18 cellular contexts compared by ENCODE assay signal in the genomic region with DNA sequence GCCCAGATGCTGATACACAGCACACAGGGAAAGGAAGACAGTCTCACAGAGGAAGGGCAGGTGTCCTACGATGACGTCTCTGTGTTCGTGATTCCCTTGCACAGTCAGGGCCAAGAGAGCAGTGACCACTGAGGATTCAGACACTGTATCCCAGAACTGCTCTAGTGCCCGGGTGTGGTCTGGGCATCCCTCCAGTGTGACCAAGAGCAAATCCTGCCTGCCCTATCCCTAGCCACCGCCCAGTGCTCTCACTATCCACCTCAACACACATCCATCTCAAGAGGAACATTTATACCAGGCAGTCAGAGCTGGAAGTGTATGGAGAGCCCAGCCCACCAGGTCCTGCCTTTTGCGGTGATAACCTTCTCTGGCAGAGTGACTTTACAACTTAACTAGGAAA. TPM values are rescaled to one million over a fixed set of nuclear protein-coding genes. Genes with fewer than 3 reads are reported as not detected.
A peak's percentile ranks its signal among the peaks of the same experiment; 100 is the strongest.
DNase-seq lines count a peak whose midpoint lies in the region; ATAC-seq and TF ChIP-seq lines count a peak whose summit lies in the region.
"Had no signal": no experiment of that assay in that cellular context is flagged by ENCODE, and none has a peak within 500 bp of the region (broad histone marks: within the 10 kb centered on the region; RNA-seq: fewer than 3 reads in every experiment).

No MANE protein-coding gene starts in this region.

- POLR2A ChIA-PET in activated CD4-positive, alpha-beta T cell treated with anti-CD3 and anti-CD28 coated beads, Interleukin-2, amount 10 ng/mL, durations not matched to agents 7 days and 5 days (lab: Charles Lee) = no interaction called here

- H3K27ac ChIP-seq in esophagus (ENCODE audit: low read depth in 2 of 2, low read length in 1 of 2) (peak overlapping the region; percentile 87 to 92), esophagus muscularis mucosa (replicated peaks in 1 of 4) (peak overlapping the region in 2 of 4 donors; percentile 18 to 31)
- H3K27ac ChIP-seq: hepatocyte had no signal

- 85 to 92% methylated on average over 6 of the region's 6 CpGs for WGBS in esophagus, 2 donors
- 89% methylated on average over 4 of the region's 6 CpGs for WGBS in esophagus muscularis mucosa

- intact Hi-C loops in esophagus muscularis mucosa (cut with DNase I) = no loop called here

- H3K4me1 ChIP-seq in esophagus (ENCODE audit: control insufficient read depth in 2 of 2, insufficient read depth in 2 of 2, low read length in 1 of 2) = peaks cover 5 to 59% of the 10 kb centered on the region in 2 donors
- peaks cover 10 to 54% (median 46%) of the 10 kb centered on the region in 4 donors for H3K4me1 ChIP-seq in esophagus muscularis mucosa

- peak overlapping the region; percentile 79 for H3K27ac Mint-ChIP-seq in activated CD4-positive, alpha-beta T cell treated with anti-CD3 and anti-CD28 coated beads, Interleukin-2, amount 10 ng/mL, durations not matched to agents 7 days and 5 days
- H3K27ac Mint-ChIP-seq in T-helper 17 cell = peak overlapping the region; percentile 87
- H3K27ac Mint-ChIP-seq: nephron progenitor cell had no signal

- H3K4me1 Mint-ChIP-seq in activated CD4-positive, alpha-beta T cell treated with anti-CD3 and anti-CD28 coated beads, Interleukin-2, amount 10 ng/mL, durations not matched to agents 7 days and 5 days = peaks cover 83% of the 10 kb centered on the region
- peaks cover 72% of the 10 kb centered on the region for H3K4me1 Mint-ChIP-seq in T-helper 17 cell

- H3K36me3 ChIP-seq in esophagus (ENCODE audit: control insufficient read depth in 2 of 2, insufficient read depth in 2 of 2, low read length in 1 of 2) = peaks cover 5 to 33% of the 10 kb centered on the region in 2 donors
- H3K36me3 ChIP-seq in esophagus muscularis mucosa = peaks cover 9 to 70% (median 61%) of the 10 kb centered on the region in 4 donors

- no peak overlapping the region for H3K4me3 Mint-ChIP-seq in activated CD4-positive, alpha-beta T cell treated with anti-CD3 and anti-CD28 coated beads, Interleukin-2, amount 10 ng/mL, durations not matched to agents 7 days and 5 days
- no peak overlapping the region for H3K4me3 Mint-ChIP-seq in T-helper 17 cell
- H3K4me3 Mint-ChIP-seq: nephron progenitor cell had no signal

- peaks cover 72% of the 10 kb centered on the region for H3K36me3 Mint-ChIP-seq in activated CD4-positive, alpha-beta T cell treated with anti-CD3 and anti-CD28 coated beads, Interleukin-2, amount 10 ng/mL, durations not matched to agents 7 days and 5 days (ENCODE audit: low read depth)
- peaks cover 4% of the 10 kb centered on the region for H3K36me3 Mint-ChIP-seq in T-helper 17 cell (ENCODE audit: low read depth)

- no peak for DNase-seq in activated CD4-positive, alpha-beta T cell treated with anti-CD3 and anti-CD28 coated beads, Interleukin-2, amount 10 ng/mL, durations not matched to agents 7 days and 5 days
- DNase-seq in activated CD4-positive, alpha-beta T cell treated with anti-CD3 and anti-CD28 coated beads, Interleukin-2, amount 50 U/mL, for 1 hour = no peak
- DNase-seq in T-helper 17 cell = no peak
- DNase-seq in stimulated activated CD8-positive, alpha-beta memory T cell treated with anti-CD3 and anti-CD28 coated beads, Interleukin-4, amount 100 ng/mL, for 48 hours = peak; percentile 22
- no peak for DNase-seq in esophagus muscularis mucosa (ENCODE audit: extremely low spot score)
- DNase-seq in NCI-H2171 (lab: John Stamatoyannopoulos, UW) = no peak
- DNase-seq: left lung, NCI-H1417 treated with DMSO at 0.1 percent for 48 hours, NCI-H510A, nephron progenitor cell had no signal

- no peaks in the 10 kb centered on the region for H3K27me3 Mint-ChIP-seq in activated CD4-positive, alpha-beta T cell treated with anti-CD3 and anti-CD28 coated beads, Interleukin-2, amount 10 ng/mL, durations not matched to agents 7 days and 5 days
- no peaks in the 10 kb centered on the region for H3K27me3 Mint-ChIP-seq in T-helper 17 cell

- no peak for TF ChIP-seq EP300 in esophagus muscularis mucosa (IDR thresholded peaks at IDR 0.05)

- H3K4me3 ChIP-seq in esophagus (ENCODE audit: low read depth in 1 of 2, low read length in 2 of 2) = no peak overlapping the region
- no peak overlapping the region for H3K4me3 ChIP-seq in esophagus muscularis mucosa
- H3K4me3 ChIP-seq: hepatocyte, K562, left lung had no signal

- no peak for TF ChIP-seq CTCF in esophagus muscularis mucosa (IDR thresholded peaks at IDR 0.05)

- no peak for ATAC-seq in T-helper 17 cell
- no peak for ATAC-seq in HG03442 (IDR thresholded peaks at IDR 0.05; ENCODE audit: unreplicated experiment)
- ATAC-seq: activated CD4-positive, CD25-positive, alpha-beta regulatory T cell treated with anti-CD3 and anti-CD28 coated beads, Interleukin-2, amount 50 U/mL, for 24 hours; K562; left lung; Panc1 had no signal

- H3K27me3 ChIP-seq in esophagus (ENCODE audit: control insufficient read depth in 1 of 2, insufficient read depth in 2 of 2, low read length in 2 of 2) (no peaks in the 10 kb centered on the region), esophagus muscularis mucosa (no peaks in the 10 kb centered on the region)
- H3K27me3 ChIP-seq: hepatocyte, left lung had no signal

- no peaks in the 10 kb centered on the region for H3K9me3 Mint-ChIP-seq in activated CD4-positive, alpha-beta T cell treated with anti-CD3 and anti-CD28 coated beads, Interleukin-2, amount 10 ng/mL, durations not matched to agents 7 days and 5 days
- H3K9me3 Mint-ChIP-seq: nephron progenitor cell had no signal

- TF ChIP-seq POLR2A in esophagus muscularis mucosa (IDR thresholded peaks at IDR 0.05; ENCODE audit: low read depth) = no peak

- no peaks in the 10 kb centered on the region for H3K9me3 ChIP-seq in T-helper 17 cell (ENCODE audit: control insufficient read depth, low read length, poor library complexity, severe bottlenecking)
- H3K9me3 ChIP-seq in esophagus (ENCODE audit: control insufficient read depth in 2 of 2, insufficient read depth in 1 of 2, low read depth in 1 of 2, low read length in 1 of 2) = no peaks in the 10 kb centered on the region
- no peaks in the 10 kb centered on the region for H3K9me3 ChIP-seq in esophagus muscularis mucosa
- H3K9me3 ChIP-seq: left lung had no signal

- CTCF ChIA-PET in activated CD4-positive, alpha-beta T cell treated with anti-CD3 and anti-CD28 coated beads, Interleukin-2, amount 10 ng/mL, durations not matched to agents 7 days and 5 days (lab: Charles Lee) = interaction anchor here (0.6 to 5.4 kb wide), 10 partner anchors 9 to 169 kb away, joined by 3 to 45 read pairs (median 8); a partner anchor contains a TSS

RNA-seq across cellular contexts. Expression of a gene that starts 4.1 kb away (rescaled TPM):
- total RNA-seq in activated CD4-positive, alpha-beta T cell treated with anti-CD3 and anti-CD28 coated beads, Interleukin-2, amount 10 ng/mL, durations not matched to agents 7 days and 5 days = 10 to 100 TPM; 82.2 to 92.7 TPM
- 10 to 100 TPM; 43.9 to 58.0 TPM for total RNA-seq in T-helper 17 cell
- polyA plus RNA-seq in esophagus = 10 to 100 TPM; 10.1 to 15.6 TPM
- 10 to 100 TPM; 24.1 to 35.7 (median 32.4) TPM for total RNA-seq in esophagus muscularis mucosa

RNA-seq across cellular contexts. Expression of a gene that starts 10.7 kb away (rescaled TPM):
- total RNA-seq in activated CD4-positive, alpha-beta T cell treated with anti-CD3 and anti-CD28 coated beads, Interleukin-2, amount 10 ng/mL, durations not matched to agents 7 days and 5 days = 100 to 1,000 TPM; 117 to 119 TPM
- total RNA-seq in T-helper 17 cell (10 to 100 TPM; 44.8 to 48.2 TPM), esophagus muscularis mucosa (10 to 100 TPM; 66.4 to 89.5 (median 79.9) TPM)
- polyA plus RNA-seq in esophagus = 10 to 100 TPM; 22.0 to 40.3 TPM

RNA-seq across cellular contexts. Expression of a gene that starts 24.2 kb away (rescaled TPM):
- under 1 TPM; 0.55 to 0.65 TPM for total RNA-seq in activated CD4-positive, alpha-beta T cell treated with anti-CD3 and anti-CD28 coated beads, Interleukin-2, amount 10 ng/mL, durations not matched to agents 7 days and 5 days
- under 1 TPM in 1 of 2 donors, not detected in 1; 0.42 TPM for total RNA-seq in T-helper 17 cell
- polyA plus RNA-seq in esophagus = under 1 TPM; 0.10 to 0.14 TPM
- total RNA-seq in esophagus muscularis mucosa = under 1 TPM in 3 of 4 donors, not detected in 1; 0.13 to 0.69 (median 0.17) TPM
- total RNA-seq: epithelial cell of proximal tubule, H4, hepatocyte, K562 had no signal
- polyA plus RNA-seq: hepatocyte, K562 had no signal

RNA-seq across cellular contexts. Expression of a gene that starts 28.8 kb away (rescaled TPM):
- total RNA-seq in activated CD4-positive, alpha-beta T cell treated with anti-CD3 and anti-CD28 coated beads, Interleukin-2, amount 10 ng/mL, durations not matched to agents 7 days and 5 days = 100 to 1,000 TPM; 140 to 143 TPM
- total RNA-seq in T-helper 17 cell (100 to 1,000 TPM; 109 to 114 TPM), esophagus muscularis mucosa (100 to 1,000 TPM in 1 of 4 donors, 10 to 100 TPM in 3; 62.6 to 101 (median 80.9) TPM)
- 10 to 100 TPM; 19.9 to 33.6 TPM for polyA plus RNA-seq in esophagus

RNA-seq across cellular contexts. Expression of a gene that starts 37.9 kb away (rescaled TPM):
- total RNA-seq in activated CD4-positive, alpha-beta T cell treated with anti-CD3 and anti-CD28 coated beads, Interleukin-2, amount 10 ng/mL, durations not matched to agents 7 days and 5 days = 10 to 100 TPM; 25.0 to 29.4 TPM
- total RNA-seq in T-helper 17 cell = 10 to 100 TPM; 30.6 to 42.2 TPM
- 1 to 10 TPM; 5.9 to 6.2 TPM for polyA plus RNA-seq in esophagus
- 1 to 10 TPM; 4.1 to 5.3 (median 4.8) TPM for total RNA-seq in esophagus muscularis mucosa
